ENCODE assay signal across 17 cellular contexts in the genomic region with DNA sequence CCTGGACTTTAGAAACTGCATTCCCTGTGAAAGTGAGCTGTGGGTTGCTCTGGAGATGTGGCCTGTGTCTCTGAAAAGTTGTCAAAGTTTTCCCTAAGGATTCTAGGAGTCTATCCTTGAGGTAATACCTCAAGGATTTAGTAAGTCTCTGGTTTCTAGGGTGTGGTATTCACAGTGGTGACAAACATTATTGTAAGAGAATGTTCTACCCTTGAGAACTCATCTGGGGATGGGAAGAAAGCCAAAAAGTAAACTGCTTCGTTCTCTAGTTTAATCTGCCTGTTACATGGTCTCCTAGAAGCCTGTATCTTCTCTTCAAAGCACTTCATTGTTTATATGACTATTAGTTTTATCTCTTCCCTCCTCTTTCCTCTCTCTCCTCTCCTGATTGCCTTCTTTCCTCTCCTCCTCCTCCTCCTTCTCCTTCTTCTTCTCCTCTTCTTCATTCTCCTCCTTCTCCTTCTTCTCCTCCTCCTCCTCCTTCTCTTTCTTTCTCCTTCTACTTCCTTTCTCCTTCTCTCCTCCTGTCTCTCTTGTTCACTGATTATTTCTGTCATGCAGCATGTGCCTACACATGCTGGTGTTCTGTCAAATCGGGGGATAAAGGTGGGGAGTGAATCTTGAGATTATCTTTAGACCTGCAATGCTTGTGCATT.
DNase-seq lines count a peak whose midpoint lies in the region; ATAC-seq, FAIRE-seq and TF ChIP-seq lines count a peak whose summit lies in the region.
"Had no signal": no experiment of that assay in that cellular context is flagged by ENCODE, and none has a peak within 500 bp of the region (broad histone marks: within the 10 kb centered on the region; RNA-seq: fewer than 3 reads in every experiment).

No MANE protein-coding gene starts in this region.

- no peak overlapping the region for H3K4me3 ChIP-seq in GM23248
- no peak overlapping the region for H3K4me3 ChIP-seq in astrocyte of the cerebellum (ENCODE audit: low read depth, low read length)
- no peak overlapping the region for H3K4me3 ChIP-seq in foreskin fibroblast (ENCODE audit: low read depth in 1 of 2, low read length in 2 of 2)
- H3K4me3 ChIP-seq in spleen, result no peak overlapping the region
- H3K4me3 ChIP-seq: BLaER1, SJCRH30 had no signal

- no peak for TF ChIP-seq CTCF in astrocyte of the cerebellum (IDR thresholded peaks at IDR 0.05; ENCODE audit: low read depth, low read length, missing control alignments)
- no peak for TF ChIP-seq CTCF in foreskin fibroblast (IDR thresholded peaks at IDR 0.05; ENCODE audit: low read depth, low read length)
- no peak for TF ChIP-seq CTCF in D721Med (IDR thresholded peaks at IDR 0.05; ENCODE audit: insufficient read depth, missing control alignments)
- TF ChIP-seq CTCF in spleen (IDR thresholded peaks at IDR 0.05 in 8 of 11, conservative IDR thresholded peaks at IDR 0.05 in 3 of 11), result no peak

- no peak overlapping the region for H3K27ac ChIP-seq in GM23248
- H3K27ac ChIP-seq in spleen, result no peak overlapping the region
- H3K27ac ChIP-seq: BLaER1, SJCRH30, VCaP had no signal

- H3K9me3 ChIP-seq in GM23248 (ENCODE audit: low read depth) (no peaks in the 10 kb centered on the region), spleen (peaks cover 0 to 7% (median 0%) of the 10 kb centered on the region in 8 donors)

- H3K4me1 ChIP-seq in GM23248 (ENCODE audit: insufficient read depth), result 0 out of 2 replicates have a peak, but pooled peaks cover 4% of the 10 kb centered on the region
- H3K4me1 ChIP-seq in spleen, result no peaks in the 10 kb centered on the region
- H3K4me1 ChIP-seq: BLaER1, SJCRH30 had no signal

- in situ Hi-C loops in GM23248 (cut with MboI) (no loop called here), astrocyte of the cerebellum (cut with HindIII; ENCODE audit: low sequenced_read_pairs) (no loop called here)

- intact Hi-C loops in sciatic nerve (cut with DNase I) (no loop called here), spleen (cut with DNase I; ENCODE audit: low total_unique reads) (no loop called here)

- H3F3A ChIP-seq in GM23248 (ENCODE audit: insufficient read depth), result peaks cover 3% of the 10 kb centered on the region; the same call in 1 of the 2 replicates

- no peaks in the 10 kb centered on the region for H3K27me3 ChIP-seq in GM23248 (replicated peaks; ENCODE audit: insufficient read depth)
- no peaks in the 10 kb centered on the region for H3K27me3 ChIP-seq in spleen (replicated peaks in 1 of 7)
- H3K27me3 ChIP-seq: BLaER1 had no signal

- no peak for FAIRE-seq in D721Med (lab: Jason Lieb, UNC)

- DNase-seq in GM23248, result peak; percentile 65
- peak; percentile 29 for DNase-seq in astrocyte of the cerebellum (ENCODE audit: low read depth)
- peak; percentile 16 to 55 for DNase-seq in foreskin fibroblast
- DNase-seq in sciatic nerve (ENCODE audit: low spot score), result no peak
- no peak for DNase-seq in germinal center (ENCODE audit: low spot score)
- DNase-seq in D721Med (ENCODE audit: insufficient read length, low spot score), result no peak
- DNase-seq in spleen, result no peak
- DNase-seq: activated CD8-positive, alpha-beta memory T cell treated with anti-CD3 and anti-CD28 coated beads, Interleukin-2, amount 10 ng/mL, durations not matched to agents 7 days and 5 days; activated naive CD4-positive, alpha-beta T cell treated with anti-CD3 and anti-CD28 coated beads, Interleukin-2, amount 50 U/mL, for 16 hours; dermis blood vessel endothelial cell; left colon; NCI-H146; occipital lobe; SJCRH30 had no signal

- no peak overlapping the region for H3K4me2 ChIP-seq in GM23248 (ENCODE audit: unreplicated experiment)
- H3K4me2 ChIP-seq: BLaER1 had no signal

- H4K20me1 ChIP-seq in GM23248 (ENCODE audit: insufficient read depth), result no peaks in the 10 kb centered on the region
- H4K20me1 ChIP-seq: BLaER1 had no signal

- 53% methylated on average over 2 of the region's 2 CpGs for WGBS in GM23248 (ENCODE audit: low coverage in 1 of 2, low lambda C conversion rate in 2 of 2, missing lambda C conversion rate in 2 of 2), 2 experiments
- 52 to 79% (median 71%) methylated on average over 2 of the region's 2 CpGs for WGBS in spleen, 5 donors

- TF ChIP-seq POLR2A in spleen (IDR thresholded peaks at IDR 0.05), result no peak

- no peaks in the 10 kb centered on the region for H3K79me2 ChIP-seq in GM23248 (ENCODE audit: insufficient read depth)

- H3K9ac ChIP-seq in GM23248, result 0 out of 2 replicates have a peak overlapping the region, but pooled peaks have one; percentile 0
- H3K9ac ChIP-seq: BLaER1 had no signal

- no peaks in the 10 kb centered on the region for H3K9me2 ChIP-seq in GM23248 (ENCODE audit: insufficient read depth)

- no peaks in the 10 kb centered on the region for H3K36me3 ChIP-seq in GM23248 (ENCODE audit: low read depth)
- H3K36me3 ChIP-seq in spleen, result no peaks in the 10 kb centered on the region
- H3K36me3 ChIP-seq: BLaER1 had no signal

- peak; percentile 64 for ATAC-seq in sciatic nerve
- no peak for ATAC-seq in GM21723 (IDR thresholded peaks at IDR 0.05; ENCODE audit: unreplicated experiment)
- ATAC-seq: activated CD8-positive, alpha-beta memory T cell treated with anti-CD3 and anti-CD28 coated beads, Interleukin-2, amount 10 ng/mL, durations not matched to agents 7 days and 5 days; left colon had no signal

- H2AFZ ChIP-seq in GM23248, result peak overlapping the region; percentile 7; the same call in 1 of the 2 replicates

Comparison
In these comparisons a context has a peak if more than half of its experiments do, and no peak if none do; other contexts are left out.
1. DNase-seq: peak in GM23248 (single experiment), astrocyte of the cerebellum (single experiment) and foreskin fibroblast (2 of 2); none in sciatic nerve (single experiment), germinal center (single experiment), D721Med (single experiment) and spleen (single experiment).